Comparison of ENCODE assay signal across 28 cellular contexts in the genomic region with DNA sequence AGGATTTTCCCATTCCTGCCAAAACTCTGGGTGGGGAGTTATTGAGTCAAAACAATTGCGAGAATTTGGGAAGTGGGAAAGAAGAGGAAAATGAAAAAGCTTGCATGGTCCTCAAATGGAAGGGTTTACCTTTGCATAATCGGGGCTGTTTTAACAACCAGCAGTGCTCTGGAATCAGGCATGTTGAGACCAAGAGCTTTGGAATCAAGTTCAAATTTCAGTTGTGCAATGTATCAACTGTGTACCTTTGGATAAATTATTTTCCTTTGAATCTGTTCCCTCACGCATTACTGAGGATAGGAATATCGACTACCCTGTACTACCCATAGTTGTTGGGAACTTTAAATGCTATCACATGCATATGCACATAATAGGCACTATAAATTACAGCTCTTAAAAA.
"Had no signal": no experiment of that assay in that cellular context is flagged by ENCODE, and none has a peak within 500 bp of the region (broad histone marks: within the 10 kb centered on the region; RNA-seq: fewer than 3 reads in every experiment).

No MANE protein-coding gene starts in this region.

- ATAC-seq: activated CD4-positive, alpha-beta T cell treated with anti-CD3 and anti-CD28 coated beads for 36 hours; activated CD8-positive, alpha-beta T cell treated with anti-CD3 and anti-CD28 coated beads, Interleukin-2, amount 10 ng/mL, durations not matched to agents 7 days and 5 days; activated T-cell treated with anti-CD3 and anti-CD28 coated beads, Interleukin-2, amount 50 U/mL, for 72 hours; body of pancreas; gastroesophageal sphincter had no signal

- H3K36me3 Mint-ChIP-seq: activated CD4-positive, alpha-beta memory T cell treated with anti-CD3 and anti-CD28 coated beads for 36 hours; activated naive CD8-positive, alpha-beta T cell had no signal

- H3K9me3 Mint-ChIP-seq: activated CD4-positive, alpha-beta memory T cell treated with anti-CD3 and anti-CD28 coated beads for 36 hours; activated CD4-positive, alpha-beta T cell treated with anti-CD3 and anti-CD28 coated beads, Interleukin-2, amount 10 ng/mL, durations not matched to agents 24 days and 14 days; activated T-cell treated with anti-CD3 and anti-CD28 coated beads, Interleukin-2, amount 50 U/mL, for 24 hours; activated T-cell treated with anti-CD3 and anti-CD28 coated beads, Interleukin-2, amount 50 U/mL, for 72 hours had no signal

- H3K27ac ChIP-seq: body of pancreas, cardiac muscle cell, colonic mucosa, esophagus muscularis mucosa, gastroesophageal sphincter had no signal

- H3K9me3 ChIP-seq: body of pancreas, colonic mucosa, esophagus muscularis mucosa, gastroesophageal sphincter had no signal

- H3K4me1 ChIP-seq: colonic mucosa had no signal

- DNase-seq: activated CD4-positive, alpha-beta memory T cell treated with anti-CD3 and anti-CD28 coated beads for 36 hours; activated CD4-positive, alpha-beta T cell treated with anti-CD3 and anti-CD28 coated beads for 36 hours; activated CD4-positive, alpha-beta T cell treated with anti-CD3 and anti-CD28 coated beads, Interleukin-2, amount 10 ng/mL, durations not matched to agents 24 days and 14 days; activated CD4-positive, CD25-positive, alpha-beta regulatory T cell; activated CD4-positive, CD25-positive, alpha-beta regulatory T cell treated with anti-CD3 and anti-CD28 coated beads, Interleukin-2, amount 50 U/mL, for 72 hours; activated CD8-positive, alpha-beta memory T cell treated with anti-CD3 and anti-CD28 coated beads, Interleukin-2, amount 50 U/mL, for 48 hours; activated CD8-positive, alpha-beta T cell treated with anti-CD3 and anti-CD28 coated beads, Interleukin-2, amount 10 ng/mL, durations not matched to agents 7 days and 5 days; activated gamma-delta T cell; activated naive CD4-positive, alpha-beta T cell; activated naive CD4-positive, alpha-beta T cell treated with anti-CD3 and anti-CD28 coated beads, Interleukin-2, amount 50 U/mL, for 16 hours; activated T-cell treated with anti-CD3 and anti-CD28 coated beads for 4 hours; activated T-cell treated with anti-CD3 and anti-CD28 coated beads, Interleukin-2, amount 50 U/mL, for 24 hours; activated T-cell treated with anti-CD3 and anti-CD28 coated beads, Interleukin-2, amount 50 U/mL, for 72 hours; amniotic stem cell; anterior cingulate cortex; body of pancreas; central memory CD4-positive, alpha-beta T cell; cerebellar nuclear complex; colonic mucosa; effector CD8-positive, alpha-beta T cell; foreskin melanocyte; T-helper 2 cell had no signal

- FAIRE-seq: endometrium, endothelial cell of umbilical vein had no signal

- H3K4me3 Mint-ChIP-seq: activated CD4-positive, alpha-beta memory T cell treated with anti-CD3 and anti-CD28 coated beads for 36 hours; activated CD4-positive, alpha-beta T cell treated with anti-CD3 and anti-CD28 coated beads for 36 hours; activated CD4-positive, alpha-beta T cell treated with anti-CD3 and anti-CD28 coated beads, Interleukin-2, amount 10 ng/mL, durations not matched to agents 24 days and 14 days; activated CD8-positive, alpha-beta T cell treated with anti-CD3 and anti-CD28 coated beads, Interleukin-2, amount 10 ng/mL, durations not matched to agents 7 days and 5 days; activated naive CD8-positive, alpha-beta T cell; activated T-cell treated with anti-CD3 and anti-CD28 coated beads, Interleukin-2, amount 50 U/mL, for 24 hours; activated T-cell treated with anti-CD3 and anti-CD28 coated beads, Interleukin-2, amount 50 U/mL, for 72 hours had no signal

- H3K27me3 Mint-ChIP-seq: activated CD4-positive, alpha-beta memory T cell treated with anti-CD3 and anti-CD28 coated beads for 36 hours had no signal

- H3K4me3 ChIP-seq: body of pancreas, cardiac muscle cell, colonic mucosa, esophagus muscularis mucosa, gastroesophageal sphincter had no signal

- H3K27ac Mint-ChIP-seq: activated CD4-positive, alpha-beta memory T cell treated with anti-CD3 and anti-CD28 coated beads for 36 hours; activated CD4-positive, alpha-beta T cell treated with anti-CD3 and anti-CD28 coated beads for 36 hours; activated CD4-positive, alpha-beta T cell treated with anti-CD3 and anti-CD28 coated beads, Interleukin-2, amount 10 ng/mL, durations not matched to agents 24 days and 14 days; activated CD8-positive, alpha-beta T cell treated with anti-CD3 and anti-CD28 coated beads, Interleukin-2, amount 10 ng/mL, durations not matched to agents 7 days and 5 days; activated naive CD8-positive, alpha-beta T cell; activated T-cell treated with anti-CD3 and anti-CD28 coated beads, Interleukin-2, amount 50 U/mL, for 24 hours; activated T-cell treated with anti-CD3 and anti-CD28 coated beads, Interleukin-2, amount 50 U/mL, for 72 hours had no signal

- H3K27me3 ChIP-seq: body of pancreas, cardiac muscle cell, colonic mucosa, esophagus muscularis mucosa, gastroesophageal sphincter had no signal

- H3K36me3 ChIP-seq: cardiac muscle cell, colonic mucosa, esophagus muscularis mucosa, gastroesophageal sphincter had no signal
